In genomic region chr19:5567971-5568407, GRCh38 we compare ENCODE assay signal across 1 cellular context.
A peak's percentile ranks its signal among the peaks of the same experiment; 100 is the strongest.
TF ChIP-seq lines count a peak whose summit lies in the region.

No MANE protein-coding gene starts in this region.

TF ChIP-seq in WTC11, 78 proteins besides CTCF, POLR2A, EP300 and RAD21 (continued from another document):
- no peak for TF ChIP-seq AR (CRISPR knock-in tag; IDR thresholded peaks at IDR 0.05)
- TF ChIP-seq GTF2I (CRISPR knock-in tag; conservative IDR thresholded peaks at IDR 0.05): 0 out of 2 replicates have a peak, but pooled peaks have one; percentile 30
- 0 out of 2 replicates have a peak, but pooled peaks have one; percentile 6 for TF ChIP-seq CBFB (CRISPR knock-in tag; IDR thresholded peaks at IDR 0.05; ENCODE audit: low read depth)
- no peak for TF ChIP-seq USF1 (CRISPR knock-in tag; IDR thresholded peaks at IDR 0.05)
- no peak for TF ChIP-seq OVOL2 (CRISPR knock-in tag; IDR thresholded peaks at IDR 0.05; ENCODE audit: borderline replicate concordance)
- no peak for TF ChIP-seq JUN (CRISPR knock-in tag; IDR thresholded peaks at IDR 0.05)
- 0 out of 2 replicates have a peak, but pooled peaks have one; percentile 10 for TF ChIP-seq E2F5 (CRISPR knock-in tag; IDR thresholded peaks at IDR 0.05)
